12 cellular contexts compared by ENCODE assay signal in genomic region chr10:122128357-122128756, GRCh38.
DNase-seq lines count a peak whose midpoint lies in the region; ATAC-seq, FAIRE-seq and TF ChIP-seq lines count a peak whose summit lies in the region.
"Had no signal": no experiment of that assay in that cellular context is flagged by ENCODE, and none has a peak within 500 bp of the region (broad histone marks: within the 10 kb centered on the region; RNA-seq: fewer than 3 reads in every experiment).

No MANE protein-coding gene starts in this region.

- no peaks in the 10 kb centered on the region for H3K36me3 ChIP-seq in endothelial cell of umbilical vein (ENCODE audit: control insufficient read depth in 2 of 2, extremely low read depth in 1 of 2, insufficient read depth in 2 of 2, low read length in 2 of 2)
- peaks cover 0 to 6% (median 4%) of the 10 kb centered on the region in 3 donors for H3K36me3 ChIP-seq in tibial artery

- H3K4me1 ChIP-seq in endothelial cell of umbilical vein (ENCODE audit: control insufficient read depth, extremely low read depth, insufficient read depth, low read length) (peaks cover 23% of the 10 kb centered on the region), tibial artery (peaks cover 0 to 68% (median 47%) of the 10 kb centered on the region in 4 donors)

- H3K27me3 ChIP-seq in endothelial cell of umbilical vein (ENCODE audit: control insufficient read depth in 2 of 2, insufficient read depth in 2 of 2, low read length in 2 of 2) (no peaks in the 10 kb centered on the region), tibial artery (no peaks in the 10 kb centered on the region)

- no peak overlapping the region for H3K4me3 Mint-ChIP-seq in mesothelial cell of epicardium
- no peak overlapping the region for H3K4me3 Mint-ChIP-seq in activated CD4-positive, alpha-beta memory T cell treated with anti-CD3 and anti-CD28 coated beads for 36 hours
- H3K4me3 Mint-ChIP-seq: activated naive CD8-positive, alpha-beta T cell treated with anti-CD3 and anti-CD28 coated beads for 36 hours had no signal

- no peak for TF ChIP-seq POLR2A in endothelial cell of umbilical vein (IDR thresholded peaks at IDR 0.05; ENCODE audit: low read depth, low read length)

- no peak for FAIRE-seq in endothelial cell of umbilical vein (lab: Jason Lieb, UNC)

- POLR2A ChIA-PET in endothelial cell of umbilical vein (lab: Charles Lee): no interaction called here
- POLR2A ChIA-PET in activated CD4-positive, alpha-beta memory T cell treated with anti-CD3 and anti-CD28 coated beads for 36 hours (lab: Charles Lee): no interaction called here

- DNase-seq in M059J (ENCODE audit: low read depth) (peak; percentile 33), endothelial cell of umbilical vein (ENCODE audit: low read depth, low spot score) (peak; percentile 74), mesothelial cell of epicardium (ENCODE audit: low spot score in 2 of 2, unreplicated experiment in 2 of 2) (no peak), tibial artery (peak; percentile 78 to 86)
- no peak for DNase-seq in stimulated activated CD4-positive, alpha-beta T cell treated with anti-CD3 and anti-CD28 coated beads, Interleukin-12 subunit alpha, Interleukin-12 subunit beta, amount 100 ng/mL, for 4 hours
- no peak for DNase-seq in activated CD4-positive, alpha-beta memory T cell treated with anti-CD3 and anti-CD28 coated beads for 36 hours
- DNase-seq: activated CD4-positive, alpha-beta T cell treated with anti-CD3 and anti-CD28 coated beads, Interleukin-2, amount 50 U/mL, for 1 hour; activated naive CD8-positive, alpha-beta T cell treated with anti-CD3 and anti-CD28 coated beads for 36 hours; stimulated activated CD4-positive, alpha-beta T cell treated with anti-CD3 and anti-CD28 coated beads, Interleukin-1b, Interleukin-23, amount 100 ng/mL, for 48 hours had no signal

- no peaks in the 10 kb centered on the region for H4K20me1 ChIP-seq in endothelial cell of umbilical vein (replicated peaks; ENCODE audit: control insufficient read depth, extremely low read depth, insufficient read depth, low read length)

- BruUV-seq in endothelial cell of umbilical vein (replicated peaks; lab: Mats Ljungman, UMichigan): no TSS peak

- H2AFZ ChIP-seq in endothelial cell of umbilical vein (ENCODE audit: low read depth, low read length): no peak overlapping the region

- intact Hi-C loops in endothelial cell of umbilical vein (cut with micrococcal nuclease) (loop anchor here (5.0 kb wide), 1 partner anchor 76 kb away; no protein-coding TSS in a partner anchor), tibial artery (cut with DNase I; ENCODE audit: low total_unique reads) (no loop called here)
- intact Hi-C loops in activated CD4-positive, alpha-beta memory T cell treated with anti-CD3 and anti-CD28 coated beads for 36 hours (cut with micrococcal nuclease): no loop called here

- peak overlapping the region; percentile 88 for H3K4me2 ChIP-seq in endothelial cell of umbilical vein (ENCODE audit: insufficient read depth, low read length)

- dilution Hi-C loops in endothelial cell of umbilical vein (cut with MboI; ENCODE audit: extremely low pct_ligation_motif_present, low sequenced_read_pairs): no loop called here

- CTCF ChIA-PET in endothelial cell of umbilical vein (lab: Charles Lee): interaction anchor here (2.1 to 4.4 kb wide), 5 partner anchors 9 to 140 kb away, joined by 5 to 35 read pairs (median 13); no protein-coding TSS in a partner anchor
- CTCF ChIA-PET in activated CD4-positive, alpha-beta memory T cell treated with anti-CD3 and anti-CD28 coated beads for 36 hours (lab: Charles Lee): no interaction called here

- H3K9me1 ChIP-seq in endothelial cell of umbilical vein (replicated peaks; ENCODE audit: control insufficient read depth, extremely low read depth, insufficient read depth, low read length): no peaks in the 10 kb centered on the region

- ATAC-seq in GM21447 (IDR thresholded peaks at IDR 0.05; ENCODE audit: unreplicated experiment) (no peak), HG03439 (IDR thresholded peaks at IDR 0.05; ENCODE audit: unreplicated experiment) (no peak)

- H3K4me3 ChIP-seq in endothelial cell of umbilical vein (replicated peaks in 1 of 3; ENCODE audit: insufficient read depth in 1 of 3, low read depth in 1 of 3, low read length in 3 of 3) (peak overlapping the region in 1 of 3 experiments; percentile 47), tibial artery (peak overlapping the region; percentile 39 to 50)
- H3K4me3 ChIP-seq: SK-N-MC had no signal

- H3K4me1 Mint-ChIP-seq in mesothelial cell of epicardium: peaks cover 22% of the 10 kb centered on the region
- H3K4me1 Mint-ChIP-seq in activated CD4-positive, alpha-beta memory T cell treated with anti-CD3 and anti-CD28 coated beads for 36 hours (ENCODE audit: low read depth): no peaks in the 10 kb centered on the region
- H3K4me1 Mint-ChIP-seq: activated naive CD8-positive, alpha-beta T cell treated with anti-CD3 and anti-CD28 coated beads for 36 hours had no signal

- no peaks in the 10 kb centered on the region for H3K9me3 ChIP-seq in endothelial cell of umbilical vein (replicated peaks; ENCODE audit: control insufficient read depth, insufficient read depth, low read length)
- no peaks in the 10 kb centered on the region for H3K9me3 ChIP-seq in tibial artery

- peak overlapping the region; percentile 77 for H3K9ac ChIP-seq in endothelial cell of umbilical vein (replicated peaks; ENCODE audit: extremely low read depth, insufficient read depth, low read length)

- no peaks in the 10 kb centered on the region for H3K36me3 Mint-ChIP-seq in mesothelial cell of epicardium
- no peaks in the 10 kb centered on the region for H3K36me3 Mint-ChIP-seq in activated CD4-positive, alpha-beta memory T cell treated with anti-CD3 and anti-CD28 coated beads for 36 hours
- H3K36me3 Mint-ChIP-seq: activated naive CD8-positive, alpha-beta T cell treated with anti-CD3 and anti-CD28 coated beads for 36 hours had no signal

- H3K9me3 Mint-ChIP-seq in mesothelial cell of epicardium: no peaks in the 10 kb centered on the region
- H3K9me3 Mint-ChIP-seq in activated CD4-positive, alpha-beta memory T cell treated with anti-CD3 and anti-CD28 coated beads for 36 hours: no peaks in the 10 kb centered on the region
- H3K9me3 Mint-ChIP-seq: activated naive CD8-positive, alpha-beta T cell treated with anti-CD3 and anti-CD28 coated beads for 36 hours had no signal

- no peak for TF ChIP-seq CTCF in endothelial cell of umbilical vein (IDR thresholded peaks at IDR 0.05; ENCODE audit: extremely low read depth in 1 of 2, insufficient read depth in 1 of 2, low read depth in 1 of 2, low read length in 2 of 2)
- no peak for TF ChIP-seq CTCF in mesothelial cell of epicardium (IDR thresholded peaks at IDR 0.05; ENCODE audit: unreplicated experiment)
- TF ChIP-seq CTCF in tibial artery (IDR thresholded peaks at IDR 0.05): peak; percentile 27 to 33

- no peaks in the 10 kb centered on the region for H3K27me3 Mint-ChIP-seq in mesothelial cell of epicardium (ENCODE audit: low read depth)
- peaks cover 8% of the 10 kb centered on the region for H3K27me3 Mint-ChIP-seq in activated CD4-positive, alpha-beta memory T cell treated with anti-CD3 and anti-CD28 coated beads for 36 hours

- H3K27ac Mint-ChIP-seq in mesothelial cell of epicardium: peak overlapping the region; percentile 52
- H3K27ac Mint-ChIP-seq in activated CD4-positive, alpha-beta memory T cell treated with anti-CD3 and anti-CD28 coated beads for 36 hours: no peak overlapping the region
- H3K27ac Mint-ChIP-seq: activated naive CD8-positive, alpha-beta T cell treated with anti-CD3 and anti-CD28 coated beads for 36 hours had no signal

- H3K79me2 ChIP-seq in endothelial cell of umbilical vein (ENCODE audit: control insufficient read depth, insufficient read depth, low read length): peaks cover 30% of the 10 kb centered on the region

- H3K27ac ChIP-seq in endothelial cell of umbilical vein (ENCODE audit: insufficient read depth, low read depth, low read length) (peak overlapping the region; percentile 77), tibial artery (peak overlapping the region; percentile 82 to 84)
- H3K27ac ChIP-seq: SK-N-MC had no signal

TF ChIP-seq in endothelial cell of umbilical vein, 7 proteins besides CTCF, POLR2A, EP300 and RAD21:
- no peak for TF ChIP-seq MYC (IDR thresholded peaks at IDR 0.05; ENCODE audit: low read depth, low read length)
- TF ChIP-seq GATA2 (IDR thresholded peaks at IDR 0.05; ENCODE audit: insufficient read depth, insufficient read length, low read depth, low read length): no peak
- TF ChIP-seq MAX (IDR thresholded peaks at IDR 0.05; ENCODE audit: insufficient read depth, insufficient read length): no peak
- TF ChIP-seq POLR2AphosphoS5 (IDR thresholded peaks at IDR 0.05; ENCODE audit: insufficient read depth, low read depth, low read length): no peak
- TF ChIP-seq EZH2 (IDR thresholded peaks at IDR 0.05; ENCODE audit: borderline replicate concordance, low read depth, low read length, severe bottlenecking): no peak
- no peak for TF ChIP-seq FOS (IDR thresholded peaks at IDR 0.05; ENCODE audit: borderline replicate concordance, insufficient read depth, low read length)
- no peak for TF ChIP-seq JUN (IDR thresholded peaks at IDR 0.05; ENCODE audit: borderline replicate concordance, insufficient read depth, insufficient read length, low read depth)

Comparison
In these comparisons a context has a peak if more than half of its experiments do, and no peak if none do; other contexts are left out.
1. DNase-seq: peak in M059J (single experiment), endothelial cell of umbilical vein (single experiment) and tibial artery (2 of 2); none in mesothelial cell of epicardium (0 of 2), stimulated activated CD4-positive, alpha-beta T cell treated with anti-CD3 and anti-CD28 coated beads, Interleukin-12 subunit alpha, Interleukin-12 subunit beta, amount 100 ng/mL, for 4 hours (single experiment) and activated CD4-positive, alpha-beta memory T cell treated with anti-CD3 and anti-CD28 coated beads for 36 hours (single experiment).
2. CTCF ChIP-seq: peak in tibial artery (2 of 2); none in endothelial cell of umbilical vein (0 of 2) and mesothelial cell of epicardium (single experiment).